Comparison of ENCODE assay signal across 1 cellular context in genomic region chr1:226351709-226352108, GRCh38.
TF ChIP-seq lines count a peak whose summit lies in the region.

No MANE protein-coding gene starts in this region.

TF ChIP-seq in GM23338, 12 proteins besides CTCF, POLR2A, EP300 and RAD21:
- TF ChIP-seq ZNF462 (CRISPR knock-in tag; IDR thresholded peaks at IDR 0.05) (no peak), EZH2 (IDR thresholded peaks at IDR 0.05; ENCODE audit: low read depth, unreplicated experiment) (no peak), ZNF114 (CRISPR knock-in tag; IDR thresholded peaks at IDR 0.05) (no peak), POLR2AphosphoS5 (IDR thresholded peaks at IDR 0.05; ENCODE audit: low read depth) (no peak)
- TF ChIP-seq, protein P1, sequence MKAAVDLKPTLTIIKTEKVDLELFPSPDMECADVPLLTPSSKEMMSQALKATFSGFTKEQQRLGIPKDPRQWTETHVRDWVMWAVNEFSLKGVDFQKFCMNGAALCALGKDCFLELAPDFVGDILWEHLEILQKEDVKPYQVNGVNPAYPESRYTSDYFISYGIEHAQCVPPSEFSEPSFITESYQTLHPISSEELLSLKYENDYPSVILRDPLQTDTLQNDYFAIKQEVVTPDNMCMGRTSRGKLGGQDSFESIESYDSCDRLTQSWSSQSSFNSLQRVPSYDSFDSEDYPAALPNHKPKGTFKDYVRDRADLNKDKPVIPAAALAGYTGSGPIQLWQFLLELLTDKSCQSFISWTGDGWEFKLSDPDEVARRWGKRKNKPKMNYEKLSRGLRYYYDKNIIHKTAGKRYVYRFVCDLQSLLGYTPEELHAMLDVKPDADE (IDR thresholded peaks at IDR 0.05) = no peak
